ENCODE assay signal across 9 cellular contexts in genomic region chr11:119306373-119306890, GRCh38. TPM values are rescaled to one million over a fixed set of nuclear protein-coding genes. Genes with fewer than 3 reads are reported as not detected.
DNase-seq lines count a peak whose midpoint lies in the region; ATAC-seq, FAIRE-seq and TF ChIP-seq lines count a peak whose summit lies in the region.
"Had no signal": no experiment of that assay in that cellular context is flagged by ENCODE, and none has a peak within 500 bp of the region (broad histone marks: within the 10 kb centered on the region; RNA-seq: fewer than 3 reads in every experiment).

No MANE protein-coding gene starts in this region.

- BruUV-seq in K562 (replicated peaks; lab: Mats Ljungman, UMichigan), result no TSS peak
- no TSS peak for BruUV-seq in HepG2 (replicated peaks; lab: Mats Ljungman, UMichigan)

- peak; percentile 28 for DNase-seq in stimulated activated CD4-positive, alpha-beta T cell treated with anti-CD3 and anti-CD28 coated beads, Interleukin-2, amount 100 ng/mL, for 4 hours (ENCODE audit: low read depth)
- DNase-seq in stimulated activated CD4-positive, alpha-beta T cell treated with anti-CD3 and anti-CD28 coated beads, Interleukin-4, amount 100 ng/mL, for 24 hours, result no peak
- DNase-seq in K562 (ENCODE audit: extremely low read depth in 1 of 4, low spot score in 3 of 4) (no peak), HepG2 (ENCODE audit: low spot score) (no peak), AG20443 (ENCODE audit: low spot score) (no peak), cerebellar cortex (ENCODE audit: low spot score) (no peak), GM10248 (ENCODE audit: extremely low spot score) (no peak)
- DNase-seq: MG63 had no signal

- no peaks in the 10 kb centered on the region for H3K9me1 ChIP-seq in K562 (ENCODE audit: control insufficient read depth, insufficient read depth, low read length)

- TF ChIP-seq CTCF in K562 (IDR thresholded peaks at IDR 0.05 in 2 of 3, conservative IDR thresholded peaks at IDR 0.05 in 1 of 3; ENCODE audit: insufficient read depth in 2 of 3, low read depth in 1 of 3, low read length in 3 of 3) (no peak), HepG2 (CRISPR knock-in tag; IDR thresholded peaks at IDR 0.05) (no peak), GM10248 (IDR thresholded peaks at IDR 0.05; ENCODE audit: control extremely low read depth, extremely low read depth, low read depth, missing control alignments) (no peak)

- intact Hi-C loops in K562 (cut with micrococcal nuclease) (no loop called here), HepG2 (cut with micrococcal nuclease; ENCODE audit: unreplicated experiment) (no loop called here)

- H3K4me1 ChIP-seq in K562 (replicated peaks in 1 of 2; ENCODE audit: control insufficient read depth in 2 of 2, insufficient read depth in 2 of 2, low read length in 2 of 2) (peaks cover 0 to 8% of the 10 kb centered on the region in 2 experiments; a peak in 2 of 5 replicates), HepG2 (ENCODE audit: insufficient read depth, low read length) (peaks cover 22% of the 10 kb centered on the region)

- H3K27me3 ChIP-seq in K562 (ENCODE audit: control insufficient read depth in 2 of 2, insufficient read depth in 2 of 2, low read length in 2 of 2) (no peaks in the 10 kb centered on the region), HepG2 (ENCODE audit: control insufficient read depth in 1 of 2, insufficient read depth in 2 of 2, low read length in 2 of 2) (no peaks in the 10 kb centered on the region)
- H3K27me3 ChIP-seq: MG63 had no signal

- ATAC-seq in K562 (peak; percentile 19; the same call in 2 of the 3 replicates), HepG2 (peak; percentile 46), GM19397 (IDR thresholded peaks at IDR 0.05; ENCODE audit: unreplicated experiment) (no peak)

- TF ChIP-seq POLR2A in K562 (conservative IDR thresholded peaks at IDR 0.05) (no peak), HepG2 (IDR thresholded peaks at IDR 0.05; ENCODE audit: insufficient read depth in 1 of 2, low read depth in 2 of 2, low read length in 2 of 2) (no peak)

- H3K27ac ChIP-seq in K562 (ENCODE audit: extremely low read depth, low read depth, low read length) (no peak overlapping the region; the same call in 2 of the 3 replicates), HepG2 (ENCODE audit: extremely low read length, insufficient read depth, low read length) (no peak overlapping the region)

- TF ChIP-seq EP300 in K562 (IDR thresholded peaks at IDR 0.05; ENCODE audit: low read length), result no peak
- TF ChIP-seq EP300 in HepG2 (IDR thresholded peaks at IDR 0.05; ENCODE audit: low read depth in 2 of 2, low read length in 2 of 2), result no peak
- TF ChIP-seq EP300 in HepG2 (CRISPR knock-in tag; IDR thresholded peaks at IDR 0.05; ENCODE audit: borderline replicate concordance), result no peak

- H3K36me3 ChIP-seq in K562 (ENCODE audit: control insufficient read depth, insufficient read depth, low read length) (peaks cover 78% of the 10 kb centered on the region), HepG2 (replicated peaks in 1 of 2; ENCODE audit: control insufficient read depth in 1 of 2, insufficient read depth in 2 of 2, low read length in 2 of 2) (peaks cover 3 to 5% of the 10 kb centered on the region in 2 experiments; a peak in 3 of 5 replicates)

- POLR2A ChIA-PET in K562 (lab: Yijun Ruan, JAX), result interaction anchor here (0.6 to 2.5 kb wide), 6 partner anchors 10 to 184 kb away, joined by 3 to 14 read pairs (median 3); no protein-coding TSS in a partner anchor
- POLR2A ChIA-PET in HepG2 (lab: Yijun Ruan, JAX), result interaction anchor here (1.0 to 2.8 kb wide), 3 partner anchors 10 to 69 kb away, joined by 3 to 9 read pairs (median 6); partner anchors contain the start of gene MCAM
- POLR2A ChIA-PET in GM10248 (lab: Yijun Ruan, JAX), result no interaction called here

- no peaks in the 10 kb centered on the region for H3K9me3 ChIP-seq in K562 (replicated peaks; ENCODE audit: control insufficient read depth, insufficient read depth, low read depth, low read length)
- no peaks in the 10 kb centered on the region for H3K9me3 ChIP-seq in HepG2 (ENCODE audit: low read length)
- H3K9me3 ChIP-seq: MG63 had no signal

- H3K79me2 ChIP-seq in K562 (ENCODE audit: control insufficient read depth, insufficient read depth, low read length) (no peaks in the 10 kb centered on the region), HepG2 (ENCODE audit: insufficient read depth, low read length) (no peaks in the 10 kb centered on the region)

- in situ Hi-C loops in K562 (cut with MboI) (no loop called here), HepG2 (cut with HindIII; ENCODE audit: extremely low pct_ligation_motif_present, low pct_unique_long_range_greater_than_20kb) (no loop called here)

- no peak for TF ChIP-seq RAD21 in K562 (CRISPR knock-in tag; conservative IDR thresholded peaks at IDR 0.05 in 1 of 2, IDR thresholded peaks at IDR 0.05 in 1 of 2)
- no peak for TF ChIP-seq RAD21 in HepG2 (CRISPR knock-in tag; IDR thresholded peaks at IDR 0.05)

- no peak overlapping the region for H2AFZ ChIP-seq in K562 (ENCODE audit: low read depth, low read length)
- H2AFZ ChIP-seq in HepG2 (ENCODE audit: low read length), result no peak overlapping the region

- H3K4me2 ChIP-seq in K562 (ENCODE audit: insufficient read depth, low read length), result no peak overlapping the region
- no peak overlapping the region for H3K4me2 ChIP-seq in HepG2 (ENCODE audit: low read depth, low read length)

- FAIRE-seq in K562 (lab: Jason Lieb, UNC) (no peak), HepG2 (lab: Jason Lieb, UNC) (no peak)

- H3K9ac ChIP-seq in K562 (ENCODE audit: insufficient read depth in 1 of 2, low read depth in 2 of 2, low read length in 2 of 2) (peak overlapping the region in 1 of 2 experiments; percentile 47; a peak in 1 of 4 replicates), HepG2 (ENCODE audit: insufficient read depth, low read depth, low read length) (no peak overlapping the region)

- WGBS in K562 (ENCODE audit: insufficient coverage, low coverage, missing lambda C conversion rate), result 52% methylated on average over 5 of the region's 5 CpGs
- 76% methylated on average over 3 of the region's 5 CpGs for WGBS in HepG2 (ENCODE audit: low lambda C conversion rate)

- no peak overlapping the region for H3K4me3 ChIP-seq in K562
- no peak overlapping the region for H3K4me3 ChIP-seq in HepG2 (replicated peaks in 1 of 3; ENCODE audit: insufficient read depth in 1 of 3, low read depth in 2 of 3, low read length in 3 of 3)
- H3K4me3 ChIP-seq: MG63 had no signal

- CTCF ChIA-PET in K562 (lab: Yijun Ruan, JAX; ENCODE audit: low intra/inter-chr PET ratio), result no interaction called here
- CTCF ChIA-PET in HepG2 (lab: Yijun Ruan, JAX; ENCODE audit: low intra/inter-chr PET ratio, low total read pairs), result no interaction called here
- CTCF ChIA-PET in GM10248 (lab: Yijun Ruan, JAX), result interaction anchor here (0.7 to 9.7 kb wide), 7 partner anchors 8 to 49 kb away, joined by 3 to 85 read pairs (median 6); no protein-coding TSS in a partner anchor

- no peaks in the 10 kb centered on the region for H4K20me1 ChIP-seq in K562 (replicated peaks; ENCODE audit: control insufficient read depth, insufficient read depth, low read length)
- H4K20me1 ChIP-seq in HepG2 (ENCODE audit: insufficient read depth, low read length), result no peaks in the 10 kb centered on the region

RNA-seq across cellular contexts. Expression of gene MCAM, which starts 10.5 kb away (rescaled TPM):
- 64.2 and 225 TPM in 2 replicates for total RNA-seq in K562 (2011; cell fraction: chromatin; rRNA removed; ENCODE audit: low replicate concordance)
- 163 and 199 TPM in 2 replicates for total RNA-seq in K562 (2011; cell fraction: nucleolus; rRNA removed)
- total RNA-seq in K562 (2011; cell fraction: nucleoplasm; rRNA removed), result 109 and 119 TPM in 2 replicates
- total RNA-seq in K562 (2014; rRNA removed) (79.0 and 79.5 TPM in 2 replicates), K562 (2014; rRNA removed; fragmentation: Illumina TruSeq; extraction: Trizol) (33.1 and 35.6 TPM in 2 replicates), K562 (2015; rRNA removed; fragmentation: Illumina TruSeq; extraction: Trizol) (25.8 and 27.1 TPM in 2 replicates), K562 (2021) (69.1 and 87.0 TPM in 2 replicates), HepG2 (2016; rRNA removed; fragmentation: Illumina TruSeq; extraction: Trizol) (5.9 and 15.2 TPM in 2 replicates)
- polyA plus RNA-seq in K562 (2011; rRNA removed) (38.0 and 53.6 TPM in 2 replicates), K562 (2014; fragmentation: Illumina TruSeq; extraction: Trizol) (68.2 and 101 TPM in 2 replicates), K562 (2014; fragmentation: Nextera tagmentation; extraction: Ambion mirVana) (10 to 100 TPM; 14.7 to 15.6 TPM), K562 (2014; rRNA removed) (57.5 and 118 TPM in 2 replicates), HepG2 (2011; rRNA removed) (12.1 and 18.6 TPM in 2 replicates)
- 86.7 and 421 TPM in 2 replicates for polyA plus RNA-seq in K562 (2011; cell fraction: cytosol; rRNA removed)
- polyA plus RNA-seq in K562 (2011; cell fraction: nucleus; rRNA removed), result 37.8 and 96.0 TPM in 2 replicates
- 36.5 and 57.4 TPM in 2 replicates for polyA plus RNA-seq in K562 (2012)
- polyA minus RNA-seq in K562 (2011; rRNA and poly(A)+ RNA removed), result 17.7 and 42.5 TPM in 2 replicates
- 43.6 and 63.5 TPM in 2 replicates for polyA minus RNA-seq in K562 (2011; cell fraction: cytosol; rRNA and poly(A)+ RNA removed)
- 33.2 and 52.1 TPM in 2 replicates for polyA minus RNA-seq in K562 (2011; cell fraction: nucleus; rRNA and poly(A)+ RNA removed)
- 0.97 and 1.4 TPM in 2 replicates for total RNA-seq in HepG2 (2016; cell fraction: cytosol; rRNA removed; fragmentation: Illumina TruSeq; extraction: Trizol; ENCODE audit: low read depth)
- total RNA-seq in HepG2 (2016; cell fraction: insoluble cytoplasmic fraction; rRNA removed; fragmentation: Illumina TruSeq; extraction: Trizol), result 5.2 and 13.8 TPM in 2 replicates
- total RNA-seq in HepG2 (2016; cell fraction: membrane; rRNA removed; fragmentation: Illumina TruSeq; extraction: Trizol), result 2.5 and 3.3 TPM in 2 replicates
- total RNA-seq in HepG2 (2016; cell fraction: nucleus; rRNA removed; fragmentation: Illumina TruSeq; extraction: Trizol), result 13.7 and 14.4 TPM in 2 replicates
- 33.4 and 50.2 TPM in 2 replicates for polyA plus RNA-seq in HepG2 (2011; cell fraction: cytosol; rRNA removed)
- polyA plus RNA-seq in HepG2 (2011; cell fraction: nucleus; rRNA removed), result 24.8 and 27.5 TPM in 2 replicates
- 4.0 and 15.6 TPM in 2 replicates for polyA plus RNA-seq in HepG2 (2012)
- polyA plus RNA-seq in HepG2 (2016; cell fraction: cytosol; fragmentation: Illumina TruSeq; extraction: Trizol; ENCODE audit: low read depth), result 0.68 and 0.83 TPM in 2 replicates
- polyA plus RNA-seq in HepG2 (2016; cell fraction: insoluble cytoplasmic fraction; fragmentation: Illumina TruSeq; extraction: Trizol; ENCODE audit: low read depth), result 3.9 and 5.4 TPM in 2 replicates
- polyA plus RNA-seq in HepG2 (2016; cell fraction: membrane; fragmentation: Illumina TruSeq; extraction: Trizol; ENCODE audit: low read depth), result 1.1 and 2.3 TPM in 2 replicates
- polyA plus RNA-seq in HepG2 (2016; cell fraction: nucleus; fragmentation: Illumina TruSeq; extraction: Trizol; ENCODE audit: insufficient read depth, low read depth), result 18.8 and 20.4 TPM in 2 replicates
- 29.9 and 104 TPM in 2 replicates for polyA minus RNA-seq in HepG2 (2011; rRNA and poly(A)+ RNA removed; ENCODE audit: low replicate concordance)
- 14.3 and 15.4 TPM in 2 replicates for polyA minus RNA-seq in HepG2 (2011; cell fraction: cytosol; rRNA and poly(A)+ RNA removed)
- 13.8 and 15.8 TPM in 2 replicates for polyA minus RNA-seq in HepG2 (2011; cell fraction: nucleus; rRNA and poly(A)+ RNA removed)

RNA-seq across cellular contexts. Expression of gene RNF26, which starts 27.9 kb away (rescaled TPM):
- total RNA-seq in K562 (2011; cell fraction: chromatin; rRNA removed; ENCODE audit: low replicate concordance), result 18.1 and 52.5 TPM in 2 replicates
- total RNA-seq in K562 (2011; cell fraction: nucleolus; rRNA removed), result 71.2 and 72.0 TPM in 2 replicates
- total RNA-seq in K562 (2011; cell fraction: nucleoplasm; rRNA removed), result 65.0 and 76.6 TPM in 2 replicates
- total RNA-seq in K562 (2014; rRNA removed) (7.3 and 10.0 TPM in 2 replicates), K562 (2014; rRNA removed; fragmentation: Illumina TruSeq; extraction: Trizol) (8.7 and 9.3 TPM in 2 replicates), K562 (2015; rRNA removed; fragmentation: Illumina TruSeq; extraction: Trizol) (12.7 and 13.9 TPM in 2 replicates), K562 (2021) (50.0 and 53.6 TPM in 2 replicates), HepG2 (2016; rRNA removed; fragmentation: Illumina TruSeq; extraction: Trizol) (11.9 and 20.8 TPM in 2 replicates)
- polyA plus RNA-seq in K562 (2011; rRNA removed) (16.3 and 27.7 TPM in 2 replicates), K562 (2014; fragmentation: Illumina TruSeq; extraction: Trizol) (39.5 and 48.8 TPM in 2 replicates), K562 (2014; fragmentation: Nextera tagmentation; extraction: Ambion mirVana) (1 to 10 TPM; 5.3 to 8.4 TPM), K562 (2014; rRNA removed) (25.9 and 26.7 TPM in 2 replicates), HepG2 (2011; rRNA removed) (26.3 and 28.8 TPM in 2 replicates)
- polyA plus RNA-seq in K562 (2011; cell fraction: cytosol; rRNA removed), result 48.6 and 60.9 TPM in 2 replicates
- 20.0 and 26.8 TPM in 2 replicates for polyA plus RNA-seq in K562 (2011; cell fraction: nucleus; rRNA removed)
- 40.1 and 40.8 TPM in 2 replicates for polyA plus RNA-seq in K562 (2012)
- polyA minus RNA-seq in K562 (2011; rRNA and poly(A)+ RNA removed), result 24.3 and 29.3 TPM in 2 replicates
- polyA minus RNA-seq in K562 (2011; cell fraction: cytosol; rRNA and poly(A)+ RNA removed), result 44.8 and 51.4 TPM in 2 replicates
- polyA minus RNA-seq in K562 (2011; cell fraction: nucleus; rRNA and poly(A)+ RNA removed), result 19.1 and 29.9 TPM in 2 replicates
- 5.1 and 5.5 TPM in 2 replicates for total RNA-seq in HepG2 (2016; cell fraction: cytosol; rRNA removed; fragmentation: Illumina TruSeq; extraction: Trizol; ENCODE audit: low read depth)
- 11.0 and 17.9 TPM in 2 replicates for total RNA-seq in HepG2 (2016; cell fraction: insoluble cytoplasmic fraction; rRNA removed; fragmentation: Illumina TruSeq; extraction: Trizol)
- 25.7 and 27.9 TPM in 2 replicates for total RNA-seq in HepG2 (2016; cell fraction: membrane; rRNA removed; fragmentation: Illumina TruSeq; extraction: Trizol)
- total RNA-seq in HepG2 (2016; cell fraction: nucleus; rRNA removed; fragmentation: Illumina TruSeq; extraction: Trizol), result 16.9 and 17.9 TPM in 2 replicates
- polyA plus RNA-seq in HepG2 (2011; cell fraction: cytosol; rRNA removed), result 33.9 and 41.8 TPM in 2 replicates
- 21.0 and 21.5 TPM in 2 replicates for polyA plus RNA-seq in HepG2 (2011; cell fraction: nucleus; rRNA removed)
- polyA plus RNA-seq in HepG2 (2012), result 29.6 and 32.1 TPM in 2 replicates
- polyA plus RNA-seq in HepG2 (2016; cell fraction: cytosol; fragmentation: Illumina TruSeq; extraction: Trizol; ENCODE audit: low read depth), result 16.4 and 19.4 TPM in 2 replicates
- 51.2 and 62.2 TPM in 2 replicates for polyA plus RNA-seq in HepG2 (2016; cell fraction: insoluble cytoplasmic fraction; fragmentation: Illumina TruSeq; extraction: Trizol; ENCODE audit: low read depth)
- 61.9 and 66.3 TPM in 2 replicates for polyA plus RNA-seq in HepG2 (2016; cell fraction: membrane; fragmentation: Illumina TruSeq; extraction: Trizol; ENCODE audit: low read depth)
- 50.4 and 51.8 TPM in 2 replicates for polyA plus RNA-seq in HepG2 (2016; cell fraction: nucleus; fragmentation: Illumina TruSeq; extraction: Trizol; ENCODE audit: insufficient read depth, low read depth)
- 92.7 and 163 TPM in 2 replicates for polyA minus RNA-seq in HepG2 (2011; rRNA and poly(A)+ RNA removed; ENCODE audit: low replicate concordance)
- polyA minus RNA-seq in HepG2 (2011; cell fraction: cytosol; rRNA and poly(A)+ RNA removed), result 34.6 and 35.6 TPM in 2 replicates
- 16.9 and 21.8 TPM in 2 replicates for polyA minus RNA-seq in HepG2 (2011; cell fraction: nucleus; rRNA and poly(A)+ RNA removed)

RNA-seq across cellular contexts. Expression of gene C1QTNF5, which starts 34.3 kb away (rescaled TPM):
- total RNA-seq in K562 (2011; cell fraction: chromatin; rRNA removed; ENCODE audit: low replicate concordance), result 0.95 TPM in 1 of 2 replicates, not detected in the other
- total RNA-seq in K562 (2011; cell fraction: nucleolus; rRNA removed), result 1.1 and 1.2 TPM in 2 replicates
- 0.88 TPM in 1 of 2 replicates, not detected in the other for total RNA-seq in K562 (2011; cell fraction: nucleoplasm; rRNA removed)
- total RNA-seq in K562 (2014; rRNA removed) (0.18 and 0.82 TPM in 2 replicates), K562 (2014; rRNA removed; fragmentation: Illumina TruSeq; extraction: Trizol) (0.13 and 0.18 TPM in 2 replicates), K562 (2015; rRNA removed; fragmentation: Illumina TruSeq; extraction: Trizol) (0.22 TPM in 1 of 2 replicates, not detected in the other), K562 (2021) (0.47 and 0.65 TPM in 2 replicates), HepG2 (2016; rRNA removed; fragmentation: Illumina TruSeq; extraction: Trizol) (0.77 and 1.2 TPM in 2 replicates)
- polyA plus RNA-seq in K562 (2011; rRNA removed) (0.35 and 0.41 TPM in 2 replicates), K562 (2014; fragmentation: Illumina TruSeq; extraction: Trizol) (0.19 and 0.25 TPM in 2 replicates), K562 (2014; fragmentation: Nextera tagmentation; extraction: Ambion mirVana) (under 1 TPM in 1 of 2 experiments, not detected in 1; 0.07 TPM), K562 (2014; rRNA removed) (0.45 and 0.76 TPM in 2 replicates), HepG2 (2011; rRNA removed) (0.86 TPM in 2 replicates)
- polyA plus RNA-seq in K562 (2011; cell fraction: cytosol; rRNA removed), result 0.46 and 1.2 TPM in 2 replicates
- polyA plus RNA-seq in K562 (2011; cell fraction: nucleus; rRNA removed), result 1.4 and 1.5 TPM in 2 replicates
- 0.35 and 0.79 TPM in 2 replicates for polyA plus RNA-seq in K562 (2012)
- polyA minus RNA-seq in K562 (2011; rRNA and poly(A)+ RNA removed), result 0.12 TPM in 1 of 2 replicates, not detected in the other
- not detected in 2 replicates for polyA minus RNA-seq in K562 (2011; cell fraction: cytosol; rRNA and poly(A)+ RNA removed)
- polyA minus RNA-seq in K562 (2011; cell fraction: nucleus; rRNA and poly(A)+ RNA removed), result 0.44 and 0.54 TPM in 2 replicates
- total RNA-seq in HepG2 (2016; cell fraction: cytosol; rRNA removed; fragmentation: Illumina TruSeq; extraction: Trizol; ENCODE audit: low read depth), result 0.26 and 0.40 TPM in 2 replicates
- 0.76 and 0.78 TPM in 2 replicates for total RNA-seq in HepG2 (2016; cell fraction: insoluble cytoplasmic fraction; rRNA removed; fragmentation: Illumina TruSeq; extraction: Trizol)
- 0.28 and 0.45 TPM in 2 replicates for total RNA-seq in HepG2 (2016; cell fraction: membrane; rRNA removed; fragmentation: Illumina TruSeq; extraction: Trizol)
- total RNA-seq in HepG2 (2016; cell fraction: nucleus; rRNA removed; fragmentation: Illumina TruSeq; extraction: Trizol), result 0.47 and 0.91 TPM in 2 replicates
- 0.91 and 1.1 TPM in 2 replicates for polyA plus RNA-seq in HepG2 (2011; cell fraction: cytosol; rRNA removed)
- polyA plus RNA-seq in HepG2 (2011; cell fraction: nucleus; rRNA removed), result 0.96 and 1.1 TPM in 2 replicates
- polyA plus RNA-seq in HepG2 (2012), result 0.19 and 0.53 TPM in 2 replicates
- polyA plus RNA-seq in HepG2 (2016; cell fraction: cytosol; fragmentation: Illumina TruSeq; extraction: Trizol; ENCODE audit: low read depth), result 0.25 and 0.45 TPM in 2 replicates
- 0.39 and 0.53 TPM in 2 replicates for polyA plus RNA-seq in HepG2 (2016; cell fraction: insoluble cytoplasmic fraction; fragmentation: Illumina TruSeq; extraction: Trizol; ENCODE audit: low read depth)
- 0.16 and 0.49 TPM in 2 replicates for polyA plus RNA-seq in HepG2 (2016; cell fraction: membrane; fragmentation: Illumina TruSeq; extraction: Trizol; ENCODE audit: low read depth)
- 1.1 and 1.6 TPM in 2 replicates for polyA plus RNA-seq in HepG2 (2016; cell fraction: nucleus; fragmentation: Illumina TruSeq; extraction: Trizol; ENCODE audit: insufficient read depth, low read depth)
- polyA minus RNA-seq in HepG2 (2011; rRNA and poly(A)+ RNA removed; ENCODE audit: low replicate concordance), result 0.94 TPM in 1 of 2 replicates, not detected in the other
- not detected in 2 replicates for polyA minus RNA-seq in HepG2 (2011; cell fraction: cytosol; rRNA and poly(A)+ RNA removed)
- not detected in 2 replicates for polyA minus RNA-seq in HepG2 (2011; cell fraction: nucleus; rRNA and poly(A)+ RNA removed)

RNA-seq across cellular contexts. Expression of gene MFRP, which starts 40.1 kb away (rescaled TPM):
- not detected in 2 replicates for total RNA-seq in K562 (2011; cell fraction: chromatin; rRNA removed; ENCODE audit: low replicate concordance)
- total RNA-seq in K562 (2011; cell fraction: nucleolus; rRNA removed), result not detected in 2 replicates
- not detected in 2 replicates for total RNA-seq in K562 (2011; cell fraction: nucleoplasm; rRNA removed)
- total RNA-seq in K562 (2014; rRNA removed) (not detected in 2 replicates), K562 (2014; rRNA removed; fragmentation: Illumina TruSeq; extraction: Trizol) (not detected in 2 replicates), K562 (2015; rRNA removed; fragmentation: Illumina TruSeq; extraction: Trizol) (not detected in 2 replicates), K562 (2021) (not detected in 2 replicates), HepG2 (2016; rRNA removed; fragmentation: Illumina TruSeq; extraction: Trizol) (not detected in 2 replicates)
- polyA plus RNA-seq in K562 (2011; rRNA removed) (not detected in 2 replicates), K562 (2014; fragmentation: Illumina TruSeq; extraction: Trizol) (not detected in 2 replicates), K562 (2014; fragmentation: Nextera tagmentation; extraction: Ambion mirVana) (not detected), K562 (2014; rRNA removed) (not detected in 2 replicates), HepG2 (2011; rRNA removed) (not detected in 2 replicates)
- polyA plus RNA-seq in K562 (2011; cell fraction: cytosol; rRNA removed), result not detected in 2 replicates
- not detected in 2 replicates for polyA plus RNA-seq in K562 (2011; cell fraction: nucleus; rRNA removed)
- not detected in 2 replicates for polyA plus RNA-seq in K562 (2012)
- not detected in 2 replicates for polyA minus RNA-seq in K562 (2011; rRNA and poly(A)+ RNA removed)
- not detected in 2 replicates for polyA minus RNA-seq in K562 (2011; cell fraction: cytosol; rRNA and poly(A)+ RNA removed)
- polyA minus RNA-seq in K562 (2011; cell fraction: nucleus; rRNA and poly(A)+ RNA removed), result not detected in 2 replicates
- total RNA-seq in HepG2 (2016; cell fraction: cytosol; rRNA removed; fragmentation: Illumina TruSeq; extraction: Trizol; ENCODE audit: low read depth), result not detected in 2 replicates
- not detected in 2 replicates for total RNA-seq in HepG2 (2016; cell fraction: insoluble cytoplasmic fraction; rRNA removed; fragmentation: Illumina TruSeq; extraction: Trizol)
- not detected in 2 replicates for total RNA-seq in HepG2 (2016; cell fraction: membrane; rRNA removed; fragmentation: Illumina TruSeq; extraction: Trizol)
- total RNA-seq in HepG2 (2016; cell fraction: nucleus; rRNA removed; fragmentation: Illumina TruSeq; extraction: Trizol), result not detected in 2 replicates
- not detected in 2 replicates for polyA plus RNA-seq in HepG2 (2011; cell fraction: cytosol; rRNA removed)
- polyA plus RNA-seq in HepG2 (2011; cell fraction: nucleus; rRNA removed), result not detected in 2 replicates
- polyA plus RNA-seq in HepG2 (2012), result not detected in 2 replicates
- not detected in 2 replicates for polyA plus RNA-seq in HepG2 (2016; cell fraction: cytosol; fragmentation: Illumina TruSeq; extraction: Trizol; ENCODE audit: low read depth)
- polyA plus RNA-seq in HepG2 (2016; cell fraction: insoluble cytoplasmic fraction; fragmentation: Illumina TruSeq; extraction: Trizol; ENCODE audit: low read depth), result not detected in 2 replicates
- not detected in 2 replicates for polyA plus RNA-seq in HepG2 (2016; cell fraction: membrane; fragmentation: Illumina TruSeq; extraction: Trizol; ENCODE audit: low read depth)
- not detected in 2 replicates for polyA plus RNA-seq in HepG2 (2016; cell fraction: nucleus; fragmentation: Illumina TruSeq; extraction: Trizol; ENCODE audit: insufficient read depth, low read depth)
- polyA minus RNA-seq in HepG2 (2011; rRNA and poly(A)+ RNA removed; ENCODE audit: low replicate concordance), result not detected in 2 replicates
- polyA minus RNA-seq in HepG2 (2011; cell fraction: cytosol; rRNA and poly(A)+ RNA removed), result not detected in 2 replicates
- not detected in 2 replicates for polyA minus RNA-seq in HepG2 (2011; cell fraction: nucleus; rRNA and poly(A)+ RNA removed)
